In the genomic region with DNA sequence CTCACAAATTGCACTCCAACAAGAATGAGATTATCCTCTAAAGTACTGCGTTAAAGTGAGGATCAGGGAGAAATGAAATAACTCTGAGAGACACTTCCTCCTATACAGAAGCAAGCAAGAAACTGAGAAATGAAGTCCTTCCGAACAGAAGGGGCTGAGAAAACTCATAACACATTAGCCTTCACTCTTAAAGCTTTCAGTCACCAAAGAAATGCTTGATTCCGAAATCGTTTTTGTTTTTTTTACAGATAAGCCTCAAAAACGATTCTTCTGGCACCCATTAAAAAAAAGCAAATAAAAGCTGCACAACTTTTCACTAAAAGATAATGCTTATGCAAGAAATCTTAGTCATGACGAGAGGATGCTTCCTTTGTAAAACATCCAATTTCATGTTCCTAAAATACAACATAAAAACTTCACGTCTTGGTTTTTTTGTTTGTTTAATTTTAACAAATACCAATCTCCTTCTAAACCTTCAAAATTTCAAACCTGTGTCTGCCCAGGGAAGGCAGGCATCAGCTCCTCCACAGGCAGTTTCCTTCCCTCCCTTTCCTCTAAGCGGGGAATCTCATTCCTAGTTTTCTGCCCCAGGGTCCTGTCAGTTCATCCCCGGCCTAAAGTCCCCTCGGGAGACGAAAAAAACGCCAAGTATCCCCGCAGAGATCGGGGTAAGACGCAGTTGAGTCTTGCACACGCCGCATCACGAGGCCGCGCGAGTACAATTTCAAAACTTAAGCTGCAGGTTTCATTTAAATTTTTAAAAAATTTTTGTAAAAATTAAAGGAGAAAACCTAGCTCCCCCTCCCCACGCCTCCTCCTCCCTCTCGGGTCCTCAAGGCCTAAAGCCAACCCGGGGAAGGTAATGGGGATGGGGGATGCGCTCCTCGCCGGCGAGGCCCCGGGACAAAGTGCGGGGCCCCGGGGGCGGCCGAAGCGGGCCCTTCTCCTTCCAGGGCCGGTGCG, we compare ENCODE assay signal across 8 cellular contexts. TPM values are rescaled to one million over a fixed set of nuclear protein-coding genes. Genes with fewer than 3 reads are reported as not detected.
DNase-seq lines count a peak whose midpoint lies in the region; ATAC-seq and TF ChIP-seq lines count a peak whose summit lies in the region.

No MANE protein-coding gene starts in this region.

- TSS peak; percentile 48 for BruUV-seq in HCT116 (replicated peaks; lab: Mats Ljungman, UMichigan)

- peak overlapping the region; percentile 94 for H3K27ac ChIP-seq in CD4-positive, CD25-positive, alpha-beta regulatory T cell (ENCODE audit: insufficient read depth, low read length, poor library complexity, severe bottlenecking)
- H3K27ac ChIP-seq in HCT116 (ENCODE audit: low read depth, low read length) (peak overlapping the region; percentile 96), SK-N-MC (peak overlapping the region; percentile 86)

- ATAC-seq in CD4-positive, CD25-positive, alpha-beta regulatory T cell (ENCODE audit: low read depth in 2 of 2): no peak
- ATAC-seq in HCT116: no peak
- no peak for ATAC-seq in GM21825 (IDR thresholded peaks at IDR 0.05; ENCODE audit: unreplicated experiment)

- POLR2A ChIA-PET in HCT116 (lab: Charles Lee): interaction anchor here (1.2 kb wide), 1 partner anchor 36 kb away, joined by 5 read pairs; no protein-coding TSS in a partner anchor

- H3K4me2 ChIP-seq in HCT116 (ENCODE audit: low read length): peak overlapping the region; percentile 87

- H3K4me3 Mint-ChIP-seq in CD4-positive, CD25-positive, alpha-beta regulatory T cell: peak overlapping the region; percentile 96 to 99 (median 98)
- peak overlapping the region; percentile 88 to 92 (median 90) for H3K4me3 Mint-ChIP-seq in nephron

- intact Hi-C loops in HCT116 (cut with micrococcal nuclease): loop anchor here (5.0 kb wide), 1 partner anchor 206 kb away; no protein-coding TSS in a partner anchor

- peaks cover 10% of the 10 kb centered on the region for H3K36me3 Mint-ChIP-seq in CD4-positive, CD25-positive, alpha-beta regulatory T cell
- peaks cover 34% of the 10 kb centered on the region for H3K36me3 Mint-ChIP-seq in nephron (ENCODE audit: low read depth)

- peak in 2 of 3 donors; percentile 8 to 30 for DNase-seq in CD4-positive, CD25-positive, alpha-beta regulatory T cell
- DNase-seq in HCT116 (ENCODE audit: low read depth, low spot score) (no peak), SK-N-MC (ENCODE audit: low read depth, low spot score) (no peak), epidermal melanocyte (ENCODE audit: insufficient read length, low spot score) (peak; percentile 28), NCI-H1930 (lab: John Stamatoyannopoulos, UW) (no peak), middle frontal gyrus (ENCODE audit: extremely low spot score, low spot score) (no peak)

- no peaks in the 10 kb centered on the region for H3K9me3 ChIP-seq in CD4-positive, CD25-positive, alpha-beta regulatory T cell (ENCODE audit: control insufficient read depth in 2 of 2, low read length in 2 of 2)
- H3K9me3 ChIP-seq in HCT116 (ENCODE audit: control insufficient read depth in 1 of 2, insufficient read depth in 1 of 2, low read depth in 1 of 2, low read length in 2 of 2) (no peaks in the 10 kb centered on the region), SK-N-MC (ENCODE audit: low read depth, low read length) (0 out of 2 replicates have a peak, but pooled peaks cover 3% of the 10 kb centered on the region)

- H3K9ac ChIP-seq in HCT116 (ENCODE audit: low read length) (peak overlapping the region; percentile 97), SK-N-MC (ENCODE audit: insufficient read length) (peak overlapping the region; percentile 94)

- H4K20me1 ChIP-seq in HCT116 (ENCODE audit: insufficient read depth): peaks cover 20% of the 10 kb centered on the region; the same call in 1 of the 2 replicates

- peaks cover 4% of the 10 kb centered on the region for H3K27me3 Mint-ChIP-seq in CD4-positive, CD25-positive, alpha-beta regulatory T cell
- H3K27me3 Mint-ChIP-seq in nephron (ENCODE audit: low read depth): no peaks in the 10 kb centered on the region

- RAD21 ChIA-PET in HCT116 (lab: Charles Lee; ENCODE audit: low non-redundant PET in 1 of 2, low total read pairs in 2 of 2, uncharacterized antibody in 2 of 2, unreplicated experiment in 2 of 2): interaction anchor here in 1 of 2 experiments (0.5 kb wide), 1 partner anchor 203 kb away, joined by 4 read pairs; no protein-coding TSS in a partner anchor

- H3K4me1 ChIP-seq in CD4-positive, CD25-positive, alpha-beta regulatory T cell (ENCODE audit: control insufficient read depth, insufficient read depth, low read length, poor library complexity, severe bottlenecking): peaks cover 57% of the 10 kb centered on the region
- H3K4me1 ChIP-seq in HCT116 (ENCODE audit: control insufficient read depth in 1 of 2, insufficient read depth in 2 of 2, low read length in 2 of 2): peaks cover 15 to 23% of the 10 kb centered on the region in 2 experiments; a peak in 3 of 4 replicates

- TF ChIP-seq CTCF in HCT116 (IDR thresholded peaks at IDR 0.05 in 2 of 3, conservative IDR thresholded peaks at IDR 0.05 in 1 of 3; ENCODE audit: borderline replicate concordance in 1 of 3, insufficient read depth in 1 of 3, low read depth in 2 of 3, low read length in 2 of 3): no peak
- no peak for TF ChIP-seq CTCF in nephron (IDR thresholded peaks at IDR 0.05; ENCODE audit: unreplicated experiment in 3 of 3)

- no peak overlapping the region for H2AFZ ChIP-seq in HCT116 (ENCODE audit: low read depth, low read length, poor library complexity, severe bottlenecking)

- no peak for TF ChIP-seq RAD21 in HCT116 (IDR thresholded peaks at IDR 0.05; ENCODE audit: low read depth)

- no peaks in the 10 kb centered on the region for H3K9me3 Mint-ChIP-seq in CD4-positive, CD25-positive, alpha-beta regulatory T cell
- no peaks in the 10 kb centered on the region for H3K9me3 Mint-ChIP-seq in nephron

- CTCF ChIA-PET in HCT116 (lab: Charles Lee): no interaction called here

- H3K36me3 ChIP-seq in CD4-positive, CD25-positive, alpha-beta regulatory T cell (ENCODE audit: control insufficient read depth, insufficient read depth, low read length): peaks cover 14% of the 10 kb centered on the region
- H3K36me3 ChIP-seq in HCT116 (ENCODE audit: control insufficient read depth in 1 of 2, insufficient read depth in 2 of 2, low read length in 2 of 2): peaks cover 9 to 18% of the 10 kb centered on the region in 2 experiments
- peaks cover 46% of the 10 kb centered on the region for H3K36me3 ChIP-seq in SK-N-MC (ENCODE audit: insufficient read depth, low read length)

- no peak for TF ChIP-seq POLR2A in HCT116 (IDR thresholded peaks at IDR 0.05; ENCODE audit: borderline replicate concordance, extremely low read depth, insufficient read depth, insufficient read length)

- H3K79me2 ChIP-seq in HCT116 (ENCODE audit: insufficient read depth, low read length): peaks cover 57% of the 10 kb centered on the region

- H3K4me1 Mint-ChIP-seq in CD4-positive, CD25-positive, alpha-beta regulatory T cell: peaks cover 27 to 72% (median 51%) of the 10 kb centered on the region in 4 donors
- peaks cover 45% of the 10 kb centered on the region for H3K4me1 Mint-ChIP-seq in nephron

- peak overlapping the region; percentile 86 for H3K4me3 ChIP-seq in CD4-positive, CD25-positive, alpha-beta regulatory T cell (ENCODE audit: low read depth, low read length)
- H3K4me3 ChIP-seq in HCT116 (replicated peaks in 1 of 2; ENCODE audit: low read depth in 1 of 2, low read length in 2 of 2) (peak overlapping the region; percentile 86 to 87), SK-N-MC (peak overlapping the region; percentile 87)

- no peaks in the 10 kb centered on the region for H3K9me2 ChIP-seq in HCT116 (ENCODE audit: insufficient read depth)

- peak overlapping the region; percentile 91 to 94 (median 93) for H3K27ac Mint-ChIP-seq in CD4-positive, CD25-positive, alpha-beta regulatory T cell
- H3K27ac Mint-ChIP-seq in nephron: peak overlapping the region; percentile 74 to 91 (median 83)

- no peaks in the 10 kb centered on the region for H3K27me3 ChIP-seq in CD4-positive, CD25-positive, alpha-beta regulatory T cell (ENCODE audit: control insufficient read depth, insufficient read depth, low read length)
- H3K27me3 ChIP-seq in HCT116 (ENCODE audit: insufficient read depth, low read length): no peaks in the 10 kb centered on the region

TF ChIP-seq in HCT116, 20 proteins besides CTCF, POLR2A, EP300 and RAD21 (continues in another document):
- TF ChIP-seq, protein P1, sequence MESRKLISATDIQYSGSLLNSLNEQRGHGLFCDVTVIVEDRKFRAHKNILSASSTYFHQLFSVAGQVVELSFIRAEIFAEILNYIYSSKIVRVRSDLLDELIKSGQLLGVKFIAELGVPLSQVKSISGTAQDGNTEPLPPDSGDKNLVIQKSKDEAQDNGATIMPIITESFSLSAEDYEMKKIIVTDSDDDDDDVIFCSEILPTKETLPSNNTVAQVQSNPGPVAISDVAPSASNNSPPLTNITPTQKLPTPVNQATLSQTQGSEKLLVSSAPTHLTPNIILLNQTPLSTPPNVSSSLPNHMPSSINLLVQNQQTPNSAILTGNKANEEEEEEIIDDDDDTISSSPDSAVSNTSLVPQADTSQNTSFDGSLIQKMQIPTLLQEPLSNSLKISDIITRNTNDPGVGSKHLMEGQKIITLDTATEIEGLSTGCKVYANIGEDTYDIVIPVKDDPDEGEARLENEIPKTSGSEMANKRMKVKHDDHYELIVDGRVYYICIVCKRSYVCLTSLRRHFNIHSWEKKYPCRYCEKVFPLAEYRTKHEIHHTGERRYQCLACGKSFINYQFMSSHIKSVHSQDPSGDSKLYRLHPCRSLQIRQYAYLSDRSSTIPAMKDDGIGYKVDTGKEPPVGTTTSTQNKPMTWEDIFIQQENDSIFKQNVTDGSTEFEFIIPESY (IDR thresholded peaks at IDR 0.05; ENCODE audit: extremely low read depth, insufficient replicate concordance, low read length): no peak
- TF ChIP-seq, protein P2, sequence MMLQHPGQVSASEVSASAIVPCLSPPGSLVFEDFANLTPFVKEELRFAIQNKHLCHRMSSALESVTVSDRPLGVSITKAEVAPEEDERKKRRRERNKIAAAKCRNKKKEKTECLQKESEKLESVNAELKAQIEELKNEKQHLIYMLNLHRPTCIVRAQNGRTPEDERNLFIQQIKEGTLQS (IDR thresholded peaks at IDR 0.05): no peak
- TF ChIP-seq EZH2phosphoT487 (IDR thresholded peaks at IDR 0.05; ENCODE audit: borderline replicate concordance): no peak
- no peak for TF ChIP-seq EZH2 (IDR thresholded peaks at IDR 0.05)
- no peak for TF ChIP-seq JUND (IDR thresholded peaks at IDR 0.05)
- TF ChIP-seq FOSL1 (IDR thresholded peaks at IDR 0.05; ENCODE audit: low read depth): no peak

RNA-seq across cellular contexts. Expression of a gene that starts 1.1 kb away (rescaled TPM):
- total RNA-seq in CD4-positive, CD25-positive, alpha-beta regulatory T cell: 61.8 TPM
- 10 to 100 TPM; 13.0 to 14.4 (median 13.8) TPM for polyA plus RNA-seq in CD4-positive, CD25-positive, alpha-beta regulatory T cell
- 81.1 TPM for total RNA-seq in HCT116 (2021; ENCODE audit: unreplicated experiment)
- 29.6 and 37.7 TPM in 2 replicates for polyA plus RNA-seq in HCT116 (2012)

RNA-seq across cellular contexts. Expression of a gene that starts 36.5 kb away (rescaled TPM):
- 126 TPM for total RNA-seq in CD4-positive, CD25-positive, alpha-beta regulatory T cell
- polyA plus RNA-seq in CD4-positive, CD25-positive, alpha-beta regulatory T cell: 100 to 1,000 TPM in 1 of 4 donors, 10 to 100 TPM in 3; 78.9 to 105 (median 89.7) TPM
- total RNA-seq in HCT116 (2021; ENCODE audit: unreplicated experiment): 50.4 TPM
- 48.2 and 49.4 TPM in 2 replicates for polyA plus RNA-seq in HCT116 (2012)

RNA-seq across cellular contexts. Expression of a gene that starts 57.4 kb away (rescaled TPM):
- total RNA-seq in CD4-positive, CD25-positive, alpha-beta regulatory T cell: 12.2 TPM
- 10 to 100 TPM; 24.1 to 32.5 (median 28.1) TPM for polyA plus RNA-seq in CD4-positive, CD25-positive, alpha-beta regulatory T cell
- total RNA-seq in HCT116 (2021; ENCODE audit: unreplicated experiment): 55.0 TPM
- 50.1 and 53.3 TPM in 2 replicates for polyA plus RNA-seq in HCT116 (2012)

Comparison
In these comparisons a context has a peak if more than half of its experiments do, and no peak if none do; other contexts are left out.
1. DNase-seq: peak in CD4-positive, CD25-positive, alpha-beta regulatory T cell (2 of 3) and epidermal melanocyte (single experiment); none in HCT116 (single experiment), SK-N-MC (single experiment), NCI-H1930 (0 of 2) and middle frontal gyrus (single experiment).
2. Peak in every context shown above with its lines, with median percentiles within 50 percentile points of each other: H3K27ac ChIP-seq and H3K4me3 ChIP-seq.